ENCODE assay signal across 37 cellular contexts in the genomic region with DNA sequence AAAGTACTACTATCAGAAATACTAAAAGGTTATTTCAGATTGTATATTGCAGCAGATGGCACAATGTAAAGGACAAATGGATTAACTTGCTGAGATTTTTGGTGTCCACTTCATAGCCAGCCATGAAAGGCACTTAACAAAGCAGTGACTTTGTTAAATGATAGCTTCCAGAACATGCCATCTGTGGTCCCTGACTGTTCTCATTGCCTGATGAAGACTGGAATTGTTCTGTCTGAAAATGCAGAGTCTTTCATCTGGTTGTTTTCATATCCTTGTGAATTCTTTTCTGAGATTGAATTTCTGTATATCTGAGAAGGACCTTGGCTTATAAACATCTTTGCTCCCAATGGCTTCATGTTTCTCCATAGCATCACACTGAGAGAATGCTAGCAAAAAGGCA. TPM values are rescaled to one million over a fixed set of nuclear protein-coding genes. Genes with fewer than 3 reads are reported as not detected.
"Had no signal": no experiment of that assay in that cellular context is flagged by ENCODE, and none has a peak within 500 bp of the region (broad histone marks: within the 10 kb centered on the region; RNA-seq: fewer than 3 reads in every experiment).

No MANE protein-coding gene starts in this region.

- H3K27ac ChIP-seq: brain microvascular endothelial cell, Peyer's patch, SJSA1, VCaP had no signal

- H3K27me3 ChIP-seq: brain microvascular endothelial cell, Peyer's patch, SJSA1 had no signal

- H3K4me1 ChIP-seq: Peyer's patch, SJSA1 had no signal

- ATAC-seq: activated CD8-positive, alpha-beta memory T cell treated with anti-CD3 and anti-CD28 coated beads, Interleukin-2, amount 10 ng/mL, durations not matched to agents 7 days and 5 days; activated naive CD8-positive, alpha-beta T cell treated with anti-CD3 and anti-CD28 coated beads, Interleukin-2, amount 50 U/mL, for 24 hours; PC-3 had no signal

- H3K4me3 ChIP-seq: Peyer's patch, SJSA1 had no signal

- DNase-seq: activated CD4-positive, alpha-beta memory T cell treated with anti-CD3 and anti-CD28 coated beads, Interleukin-2, amount 10 ng/mL, durations not matched to agents 7 days and 5 days; activated CD4-positive, alpha-beta T cell treated with anti-CD3 and anti-CD28 coated beads for 1 hour; activated CD4-positive, alpha-beta T cell treated with anti-CD3 and anti-CD28 coated beads for 48 hours; activated CD4-positive, CD25-positive, alpha-beta regulatory T cell; activated CD8-positive, alpha-beta memory T cell treated with anti-CD3 and anti-CD28 coated beads for 24 hours; activated CD8-positive, alpha-beta memory T cell treated with anti-CD3 and anti-CD28 coated beads, Interleukin-2, amount 10 ng/mL, durations not matched to agents 7 days and 5 days; activated CD8-positive, alpha-beta memory T cell treated with anti-CD3 and anti-CD28 coated beads, Interleukin-2, amount 50 U/mL, for 48 hours; activated effector memory CD4-positive, alpha-beta T cell treated with Interleukin-2 at 50 U/mL for 16 hours; activated naive CD4-positive, alpha-beta T cell treated with anti-CD3 and anti-CD28 coated beads, Interleukin-2, amount 10 ng/mL, durations not matched to agents 7 days and 5 days; activated naive CD8-positive, alpha-beta T cell treated with anti-CD3 and anti-CD28 coated beads, Interleukin-2, amount 50 U/mL, for 24 hours; activated T-cell treated with anti-CD3 and anti-CD28 coated beads, Interleukin-2, amount 50 U/mL, for 48 hours; amniotic stem cell; aorta; brain microvascular endothelial cell; central memory CD4-positive, alpha-beta T cell; Karpas-422; KBM-7; NCI-H1048; NCI-H1105 treated with DMSO at 0.1 percent for 48 hours; NCI-H1436; NCI-H1694; NCI-H2029; NCI-H2107; NCI-H2171; NCI-H510A; NCI-H69; PC-3; Peyer's patch; RPMI8226; SHP77 treated with DMSO at 0.1 percent for 48 hours; SW 1271; T-helper 1 cell; T-helper 2 cell; T-helper 9 cell had no signal

- H3K36me3 ChIP-seq: brain microvascular endothelial cell, Peyer's patch, SJSA1 had no signal

- H3K9me3 ChIP-seq: Peyer's patch, SJSA1 had no signal

RNA-seq across cellular contexts. Expression of gene LRRTM1, which starts 44.4 kb away (rescaled TPM):
- total RNA-seq: activated CD4-positive, alpha-beta memory T cell treated with anti-CD3 and anti-CD28 coated beads, Interleukin-2, amount 10 ng/mL, durations not matched to agents 7 days and 5 days; activated CD8-positive, alpha-beta memory T cell treated with anti-CD3 and anti-CD28 coated beads, Interleukin-2, amount 10 ng/mL, durations not matched to agents 7 days and 5 days; MCF 10A; PC-3; Peyer's patch; SJSA1 had no signal
- polyA plus RNA-seq: aorta had no signal
